Comparison of ENCODE assay signal across 9 cellular contexts in the genomic region with DNA sequence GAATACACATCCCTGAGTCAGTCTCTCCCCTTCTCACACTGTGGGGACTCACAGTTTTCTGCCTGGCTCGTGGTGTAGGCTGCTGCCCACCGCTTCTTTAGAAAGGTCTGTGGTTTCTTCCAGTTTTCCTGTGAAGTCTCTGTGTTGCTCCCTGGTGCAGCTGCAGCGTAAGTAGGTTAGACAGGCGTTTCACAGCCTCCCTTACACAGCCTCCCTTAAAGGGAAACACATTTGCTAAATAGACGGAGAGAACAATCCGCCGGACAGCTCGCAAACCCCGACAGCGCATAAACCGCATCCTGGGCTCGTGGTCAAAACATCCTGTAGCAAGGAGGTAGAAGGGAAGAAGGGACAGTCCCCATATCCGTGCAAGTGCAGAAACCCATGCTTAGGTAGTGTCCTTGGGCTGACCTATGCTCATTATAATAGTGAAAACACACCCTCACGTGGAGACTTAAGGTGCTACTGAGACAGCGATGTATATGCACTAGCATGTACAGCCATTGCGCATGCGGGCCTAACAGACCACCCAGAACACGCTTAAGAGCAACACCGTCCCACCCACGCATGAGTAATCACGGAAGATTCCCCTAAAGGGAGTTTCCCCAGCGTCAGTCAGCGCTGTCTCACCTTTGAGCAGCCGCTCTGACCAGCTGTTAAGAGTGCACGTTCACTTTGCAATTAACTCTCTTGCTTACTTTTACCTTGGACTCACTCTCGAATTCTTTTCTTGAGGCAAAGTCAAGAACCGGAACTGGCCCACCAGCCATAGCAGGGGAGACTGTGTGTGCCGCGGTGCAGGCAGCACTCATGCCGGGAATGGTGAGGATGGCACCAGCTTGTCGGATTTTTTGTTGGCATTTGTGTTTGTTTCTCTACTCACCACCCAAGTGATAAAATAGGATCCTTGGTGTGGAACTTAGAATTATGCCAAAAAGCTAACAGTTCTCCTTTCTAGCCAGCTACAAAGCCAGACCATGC. TPM values are rescaled to one million over a fixed set of nuclear protein-coding genes. Genes with fewer than 3 reads are reported as not detected.
DNase-seq lines count a peak whose midpoint lies in the region; ATAC-seq, FAIRE-seq and TF ChIP-seq lines count a peak whose summit lies in the region.
"Had no signal": no experiment of that assay in that cellular context is flagged by ENCODE, and none has a peak within 500 bp of the region (broad histone marks: within the 10 kb centered on the region; RNA-seq: fewer than 3 reads in every experiment).

No MANE protein-coding gene starts in this region.

- H3K27ac Mint-ChIP-seq in CD4-positive, alpha-beta T cell, result peak overlapping the region; percentile 45
- peak overlapping the region; percentile 74 for H3K27ac Mint-ChIP-seq in activated CD8-positive, alpha-beta T cell treated with anti-CD3 and anti-CD28 coated beads, Interleukin-2, amount 10 ng/mL, durations not matched to agents 7 days and 5 days

- no peaks in the 10 kb centered on the region for H3K9me3 ChIP-seq in CD4-positive, alpha-beta T cell (ENCODE audit: control insufficient read depth, low read length)
- H3K9me3 ChIP-seq in lower lobe of right lung, result no peaks in the 10 kb centered on the region
- H3K9me3 ChIP-seq in testis, result no peaks in the 10 kb centered on the region

- TF ChIP-seq POLR2A in testis (IDR thresholded peaks at IDR 0.05), result no peak

- H3K4me1 ChIP-seq in lower lobe of right lung, result peaks cover 4% of the 10 kb centered on the region
- peaks cover 9% of the 10 kb centered on the region for H3K4me1 ChIP-seq in testis

- DNase-seq in CD4-positive, alpha-beta T cell, result peak; percentile 50 to 76 (median 66)
- peak in 1 of 2 experiments; percentile 64 for DNase-seq in HL-60 (ENCODE audit: low read depth in 1 of 2, low spot score in 1 of 2)
- DNase-seq in activated CD8-positive, alpha-beta T cell treated with anti-CD3 and anti-CD28 coated beads, Interleukin-2, amount 10 ng/mL, durations not matched to agents 7 days and 5 days, result peak; percentile 97
- no peak for DNase-seq in lower lobe of right lung
- DNase-seq in testis, result no peak
- DNase-seq in HTR-8/SVneo (ENCODE audit: insufficient read length, low spot score), result no peak
- no peak for DNase-seq in DMS 273 (lab: John Stamatoyannopoulos, UW; ENCODE audit: unreplicated experiment)

- POLR2A ChIA-PET in CD4-positive, alpha-beta T cell (lab: Charles Lee), result interaction anchor here (1.1 to 1.2 kb wide), 3 partner anchors 20 to 102 kb away, joined by 3 to 6 read pairs (median 4); no protein-coding TSS in a partner anchor
- POLR2A ChIA-PET in activated CD8-positive, alpha-beta T cell treated with anti-CD3 and anti-CD28 coated beads, Interleukin-2, amount 10 ng/mL, durations not matched to agents 7 days and 5 days (lab: Charles Lee), result interaction anchor here (0.5 to 1.0 kb wide), 4 partner anchors 46 to 98 kb away, joined by 3 to 4 read pairs (median 3); partner anchors contain the start of gene NKG7

- no peaks in the 10 kb centered on the region for H3K9me3 Mint-ChIP-seq in CD4-positive, alpha-beta T cell
- no peaks in the 10 kb centered on the region for H3K9me3 Mint-ChIP-seq in activated CD8-positive, alpha-beta T cell treated with anti-CD3 and anti-CD28 coated beads, Interleukin-2, amount 10 ng/mL, durations not matched to agents 7 days and 5 days (ENCODE audit: insufficient read depth)

- peak overlapping the region; percentile 49 for H3K27ac ChIP-seq in CD4-positive, alpha-beta T cell (ENCODE audit: low read depth, low read length)
- peak overlapping the region; percentile 39 for H3K27ac ChIP-seq in HL-60 (replicated peaks)
- no peak overlapping the region for H3K27ac ChIP-seq in lower lobe of right lung
- no peak overlapping the region for H3K27ac ChIP-seq in testis

- CTCF ChIA-PET in CD4-positive, alpha-beta T cell (lab: Charles Lee), result interaction anchor here (1.3 to 2.2 kb wide), 3 partner anchors 20 to 47 kb away, joined by 3 to 8 read pairs (median 5); no protein-coding TSS in a partner anchor
- CTCF ChIA-PET in activated CD8-positive, alpha-beta T cell treated with anti-CD3 and anti-CD28 coated beads, Interleukin-2, amount 10 ng/mL, durations not matched to agents 7 days and 5 days (lab: Charles Lee), result interaction anchor here (0.7 to 8.3 kb wide), 13 partner anchors 22 to 343 kb away, joined by 3 to 74 read pairs (median 6); partner anchors contain the start of genes NKG7, SIGLEC10 and VSIG10L

- WGBS in testis, 2 donors, result 36 to 45% methylated on average over 25 to 31 of the region's 31 CpGs

- ATAC-seq in CD4-positive, alpha-beta T cell (ENCODE audit: poor library complexity), result peak; percentile 90
- peak; percentile 93 for ATAC-seq in GM21381 (IDR thresholded peaks at IDR 0.05; ENCODE audit: unreplicated experiment)
- peak; percentile 92 for ATAC-seq in activated CD8-positive, alpha-beta T cell treated with anti-CD3 and anti-CD28 coated beads, Interleukin-2, amount 10 ng/mL, durations not matched to agents 7 days and 5 days
- ATAC-seq in lower lobe of right lung, result peak; percentile 65 to 75

- intact Hi-C loops in CD4-positive, alpha-beta T cell (cut with DNase I, micrococcal nuclease), result loop anchor here in 1 of 2 experiments (1.0 to 5.0 kb wide), 2 partner anchors 19 to 261 kb away; no protein-coding TSS in a partner anchor
- intact Hi-C loops in lower lobe of right lung (cut with DNase I), result no loop called here
- intact Hi-C loops in testis (cut with DNase I; ENCODE audit: low total_unique reads), result no loop called here

- peak overlapping the region; percentile 78 for H3K4me3 Mint-ChIP-seq in CD4-positive, alpha-beta T cell
- peak overlapping the region; percentile 71 for H3K4me3 Mint-ChIP-seq in activated CD8-positive, alpha-beta T cell treated with anti-CD3 and anti-CD28 coated beads, Interleukin-2, amount 10 ng/mL, durations not matched to agents 7 days and 5 days

- H3K27me3 ChIP-seq in CD4-positive, alpha-beta T cell (ENCODE audit: control insufficient read depth, insufficient read depth, low read length), result no peaks in the 10 kb centered on the region
- H3K27me3 ChIP-seq in HL-60 (ENCODE audit: insufficient read depth, poor library complexity, severe bottlenecking) (no peaks in the 10 kb centered on the region), lower lobe of right lung (ENCODE audit: low read depth) (peaks cover 44% of the 10 kb centered on the region), testis (no peaks in the 10 kb centered on the region)

- peaks cover 4% of the 10 kb centered on the region for H3K27me3 Mint-ChIP-seq in CD4-positive, alpha-beta T cell
- peaks cover 38% of the 10 kb centered on the region for H3K27me3 Mint-ChIP-seq in activated CD8-positive, alpha-beta T cell treated with anti-CD3 and anti-CD28 coated beads, Interleukin-2, amount 10 ng/mL, durations not matched to agents 7 days and 5 days (ENCODE audit: low read depth)

- H3K36me3 Mint-ChIP-seq in CD4-positive, alpha-beta T cell (ENCODE audit: low read depth), result no peaks in the 10 kb centered on the region
- no peaks in the 10 kb centered on the region for H3K36me3 Mint-ChIP-seq in activated CD8-positive, alpha-beta T cell treated with anti-CD3 and anti-CD28 coated beads, Interleukin-2, amount 10 ng/mL, durations not matched to agents 7 days and 5 days (ENCODE audit: low read depth)

- H3K4me3 ChIP-seq in HL-60 (replicated peaks; ENCODE audit: insufficient read depth, low read length), result no peak overlapping the region; the same call in 1 of the 2 replicates
- H3K4me3 ChIP-seq in lower lobe of right lung, result peak overlapping the region; percentile 17
- peak overlapping the region; percentile 9 to 31 for H3K4me3 ChIP-seq in testis

- TF ChIP-seq CTCF in CD4-positive, alpha-beta T cell (IDR thresholded peaks at IDR 0.05), result no peak
- TF ChIP-seq CTCF in HL-60 (IDR thresholded peaks at IDR 0.05; ENCODE audit: insufficient read depth, low read length), result no peak
- no peak for TF ChIP-seq CTCF in lower lobe of right lung (IDR thresholded peaks at IDR 0.05)
- no peak for TF ChIP-seq CTCF in testis (IDR thresholded peaks at IDR 0.05)

- FAIRE-seq in HTR-8/SVneo (lab: Jason Lieb, UNC), result no peak

- peaks cover 38% of the 10 kb centered on the region for H3K4me1 Mint-ChIP-seq in CD4-positive, alpha-beta T cell (ENCODE audit: low read depth)
- H3K4me1 Mint-ChIP-seq in activated CD8-positive, alpha-beta T cell treated with anti-CD3 and anti-CD28 coated beads, Interleukin-2, amount 10 ng/mL, durations not matched to agents 7 days and 5 days (ENCODE audit: low read depth), result peaks cover 49% of the 10 kb centered on the region

- no peaks in the 10 kb centered on the region for H3K36me3 ChIP-seq in lower lobe of right lung
- no peaks in the 10 kb centered on the region for H3K36me3 ChIP-seq in testis (ENCODE audit: low read depth, missing control alignments)

RNA-seq across cellular contexts. Expression of gene SIGLEC8, which starts 16.6 kb away (rescaled TPM):
- total RNA-seq in CD4-positive, alpha-beta T cell, result not detected
- total RNA-seq in activated CD8-positive, alpha-beta T cell treated with anti-CD3 and anti-CD28 coated beads, Interleukin-2, amount 10 ng/mL, durations not matched to agents 7 days and 5 days, result not detected
- 3.0 TPM for total RNA-seq in lower lobe of right lung
- total RNA-seq in testis, result 1 to 10 TPM in 1 of 2 donors, under 1 TPM in 1; 0.31 to 3.1 TPM
- 0.61 TPM for polyA plus RNA-seq in testis (ENCODE audit: insufficient read depth, low read depth, low replicate concordance)

RNA-seq across cellular contexts. Expression of gene SIGLEC10, which starts 24.3 kb away (rescaled TPM):
- under 1 TPM; 0.39 to 0.58 TPM for total RNA-seq in CD4-positive, alpha-beta T cell
- under 1 TPM; 0.83 to 0.92 TPM for total RNA-seq in activated CD8-positive, alpha-beta T cell treated with anti-CD3 and anti-CD28 coated beads, Interleukin-2, amount 10 ng/mL, durations not matched to agents 7 days and 5 days
- total RNA-seq in lower lobe of right lung, result 17.4 TPM
- total RNA-seq in testis, result 1 to 10 TPM in 1 of 2 donors, under 1 TPM in 1; 0.87 to 2.2 TPM
- polyA plus RNA-seq in testis (ENCODE audit: insufficient read depth, low read depth, low replicate concordance), result 2.3 TPM

RNA-seq across cellular contexts. Expression of gene CEACAM18, which starts 36.6 kb away (rescaled TPM):
- total RNA-seq in CD4-positive, alpha-beta T cell, result not detected
- total RNA-seq in activated CD8-positive, alpha-beta T cell treated with anti-CD3 and anti-CD28 coated beads, Interleukin-2, amount 10 ng/mL, durations not matched to agents 7 days and 5 days, result not detected
- total RNA-seq in lower lobe of right lung (not detected), testis (not detected)
- polyA plus RNA-seq in testis (ENCODE audit: insufficient read depth, low read depth, low replicate concordance), result not detected
- polyA plus RNA-seq: esophagus had no signal

RNA-seq across cellular contexts. Expression of gene C19orf84, which starts 51.3 kb away (rescaled TPM):
- not detected for total RNA-seq in CD4-positive, alpha-beta T cell
- total RNA-seq in activated CD8-positive, alpha-beta T cell treated with anti-CD3 and anti-CD28 coated beads, Interleukin-2, amount 10 ng/mL, durations not matched to agents 7 days and 5 days, result not detected
- total RNA-seq in lower lobe of right lung (not detected), testis (10 to 100 TPM; 23.1 to 31.2 TPM)
- 38.8 TPM for polyA plus RNA-seq in testis (ENCODE audit: insufficient read depth, low read depth, low replicate concordance)
- polyA plus RNA-seq: esophagus had no signal

RNA-seq across cellular contexts. Expression of gene LIM2, which starts 53.9 kb away (rescaled TPM):
- total RNA-seq in CD4-positive, alpha-beta T cell, result not detected
- not detected for total RNA-seq in activated CD8-positive, alpha-beta T cell treated with anti-CD3 and anti-CD28 coated beads, Interleukin-2, amount 10 ng/mL, durations not matched to agents 7 days and 5 days
- not detected for total RNA-seq in lower lobe of right lung
- total RNA-seq in testis, result under 1 TPM in 1 of 2 donors, not detected in 1; 0.31 TPM
- polyA plus RNA-seq in testis (ENCODE audit: insufficient read depth, low read depth, low replicate concordance), result 0.91 TPM
- polyA plus RNA-seq: esophagus had no signal

Comparison
In these comparisons a context has a peak if more than half of its experiments do, and no peak if none do; other contexts are left out.
1. DNase-seq: peak in CD4-positive, alpha-beta T cell (10 of 10) and activated CD8-positive, alpha-beta T cell treated with anti-CD3 and anti-CD28 coated beads, Interleukin-2, amount 10 ng/mL, durations not matched to agents 7 days and 5 days (single experiment); none in lower lobe of right lung (single experiment), testis (single experiment), HTR-8/SVneo (single experiment) and DMS 273 (single experiment).
2. H3K27ac ChIP-seq: peak in CD4-positive, alpha-beta T cell (single experiment) and HL-60 (single experiment); none in lower lobe of right lung (single experiment) and testis (0 of 2).
3. Peak in every context shown above with its lines, with median percentiles within 50 percentile points of each other: ATAC-seq.